In the genomic region with DNA sequence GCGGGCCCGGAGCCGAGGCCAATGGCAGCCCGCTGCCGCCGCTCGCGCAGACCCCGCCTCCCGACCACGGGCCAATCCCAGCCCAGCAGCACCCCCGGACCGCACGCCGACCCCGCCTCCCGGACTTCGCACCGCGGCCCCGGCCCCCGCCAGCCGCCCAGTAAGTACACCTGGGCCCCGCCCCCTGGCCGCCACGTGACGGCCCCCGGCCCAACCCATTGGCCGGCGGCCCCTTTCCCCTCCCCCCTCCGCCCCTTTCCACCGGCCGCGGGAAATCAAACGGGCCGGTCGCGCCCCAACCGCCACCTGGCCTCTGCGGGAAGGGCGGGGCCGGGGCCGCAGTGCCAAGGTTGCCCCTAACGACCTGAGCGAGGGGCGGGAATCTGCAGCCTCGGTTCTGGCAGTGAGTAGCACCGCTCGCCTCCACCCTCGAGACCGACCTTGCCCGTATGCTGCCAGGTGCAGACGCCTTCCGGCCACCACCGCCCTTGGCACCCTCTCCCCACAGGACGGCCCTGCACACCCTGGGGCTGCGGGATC, we compare ENCODE assay signal across 1 cellular context.
TF ChIP-seq lines count a peak whose summit lies in the region.

TSS of gene YBX2 (minus strand) at position 26 of the 540 bp plus-strand sequence. CDS start 139 bp downstream, outside the sequence.

TF ChIP-seq in H1, 55 proteins besides CTCF, POLR2A, EP300 and RAD21 (continued from another document):
- TF ChIP-seq, protein P1, sequence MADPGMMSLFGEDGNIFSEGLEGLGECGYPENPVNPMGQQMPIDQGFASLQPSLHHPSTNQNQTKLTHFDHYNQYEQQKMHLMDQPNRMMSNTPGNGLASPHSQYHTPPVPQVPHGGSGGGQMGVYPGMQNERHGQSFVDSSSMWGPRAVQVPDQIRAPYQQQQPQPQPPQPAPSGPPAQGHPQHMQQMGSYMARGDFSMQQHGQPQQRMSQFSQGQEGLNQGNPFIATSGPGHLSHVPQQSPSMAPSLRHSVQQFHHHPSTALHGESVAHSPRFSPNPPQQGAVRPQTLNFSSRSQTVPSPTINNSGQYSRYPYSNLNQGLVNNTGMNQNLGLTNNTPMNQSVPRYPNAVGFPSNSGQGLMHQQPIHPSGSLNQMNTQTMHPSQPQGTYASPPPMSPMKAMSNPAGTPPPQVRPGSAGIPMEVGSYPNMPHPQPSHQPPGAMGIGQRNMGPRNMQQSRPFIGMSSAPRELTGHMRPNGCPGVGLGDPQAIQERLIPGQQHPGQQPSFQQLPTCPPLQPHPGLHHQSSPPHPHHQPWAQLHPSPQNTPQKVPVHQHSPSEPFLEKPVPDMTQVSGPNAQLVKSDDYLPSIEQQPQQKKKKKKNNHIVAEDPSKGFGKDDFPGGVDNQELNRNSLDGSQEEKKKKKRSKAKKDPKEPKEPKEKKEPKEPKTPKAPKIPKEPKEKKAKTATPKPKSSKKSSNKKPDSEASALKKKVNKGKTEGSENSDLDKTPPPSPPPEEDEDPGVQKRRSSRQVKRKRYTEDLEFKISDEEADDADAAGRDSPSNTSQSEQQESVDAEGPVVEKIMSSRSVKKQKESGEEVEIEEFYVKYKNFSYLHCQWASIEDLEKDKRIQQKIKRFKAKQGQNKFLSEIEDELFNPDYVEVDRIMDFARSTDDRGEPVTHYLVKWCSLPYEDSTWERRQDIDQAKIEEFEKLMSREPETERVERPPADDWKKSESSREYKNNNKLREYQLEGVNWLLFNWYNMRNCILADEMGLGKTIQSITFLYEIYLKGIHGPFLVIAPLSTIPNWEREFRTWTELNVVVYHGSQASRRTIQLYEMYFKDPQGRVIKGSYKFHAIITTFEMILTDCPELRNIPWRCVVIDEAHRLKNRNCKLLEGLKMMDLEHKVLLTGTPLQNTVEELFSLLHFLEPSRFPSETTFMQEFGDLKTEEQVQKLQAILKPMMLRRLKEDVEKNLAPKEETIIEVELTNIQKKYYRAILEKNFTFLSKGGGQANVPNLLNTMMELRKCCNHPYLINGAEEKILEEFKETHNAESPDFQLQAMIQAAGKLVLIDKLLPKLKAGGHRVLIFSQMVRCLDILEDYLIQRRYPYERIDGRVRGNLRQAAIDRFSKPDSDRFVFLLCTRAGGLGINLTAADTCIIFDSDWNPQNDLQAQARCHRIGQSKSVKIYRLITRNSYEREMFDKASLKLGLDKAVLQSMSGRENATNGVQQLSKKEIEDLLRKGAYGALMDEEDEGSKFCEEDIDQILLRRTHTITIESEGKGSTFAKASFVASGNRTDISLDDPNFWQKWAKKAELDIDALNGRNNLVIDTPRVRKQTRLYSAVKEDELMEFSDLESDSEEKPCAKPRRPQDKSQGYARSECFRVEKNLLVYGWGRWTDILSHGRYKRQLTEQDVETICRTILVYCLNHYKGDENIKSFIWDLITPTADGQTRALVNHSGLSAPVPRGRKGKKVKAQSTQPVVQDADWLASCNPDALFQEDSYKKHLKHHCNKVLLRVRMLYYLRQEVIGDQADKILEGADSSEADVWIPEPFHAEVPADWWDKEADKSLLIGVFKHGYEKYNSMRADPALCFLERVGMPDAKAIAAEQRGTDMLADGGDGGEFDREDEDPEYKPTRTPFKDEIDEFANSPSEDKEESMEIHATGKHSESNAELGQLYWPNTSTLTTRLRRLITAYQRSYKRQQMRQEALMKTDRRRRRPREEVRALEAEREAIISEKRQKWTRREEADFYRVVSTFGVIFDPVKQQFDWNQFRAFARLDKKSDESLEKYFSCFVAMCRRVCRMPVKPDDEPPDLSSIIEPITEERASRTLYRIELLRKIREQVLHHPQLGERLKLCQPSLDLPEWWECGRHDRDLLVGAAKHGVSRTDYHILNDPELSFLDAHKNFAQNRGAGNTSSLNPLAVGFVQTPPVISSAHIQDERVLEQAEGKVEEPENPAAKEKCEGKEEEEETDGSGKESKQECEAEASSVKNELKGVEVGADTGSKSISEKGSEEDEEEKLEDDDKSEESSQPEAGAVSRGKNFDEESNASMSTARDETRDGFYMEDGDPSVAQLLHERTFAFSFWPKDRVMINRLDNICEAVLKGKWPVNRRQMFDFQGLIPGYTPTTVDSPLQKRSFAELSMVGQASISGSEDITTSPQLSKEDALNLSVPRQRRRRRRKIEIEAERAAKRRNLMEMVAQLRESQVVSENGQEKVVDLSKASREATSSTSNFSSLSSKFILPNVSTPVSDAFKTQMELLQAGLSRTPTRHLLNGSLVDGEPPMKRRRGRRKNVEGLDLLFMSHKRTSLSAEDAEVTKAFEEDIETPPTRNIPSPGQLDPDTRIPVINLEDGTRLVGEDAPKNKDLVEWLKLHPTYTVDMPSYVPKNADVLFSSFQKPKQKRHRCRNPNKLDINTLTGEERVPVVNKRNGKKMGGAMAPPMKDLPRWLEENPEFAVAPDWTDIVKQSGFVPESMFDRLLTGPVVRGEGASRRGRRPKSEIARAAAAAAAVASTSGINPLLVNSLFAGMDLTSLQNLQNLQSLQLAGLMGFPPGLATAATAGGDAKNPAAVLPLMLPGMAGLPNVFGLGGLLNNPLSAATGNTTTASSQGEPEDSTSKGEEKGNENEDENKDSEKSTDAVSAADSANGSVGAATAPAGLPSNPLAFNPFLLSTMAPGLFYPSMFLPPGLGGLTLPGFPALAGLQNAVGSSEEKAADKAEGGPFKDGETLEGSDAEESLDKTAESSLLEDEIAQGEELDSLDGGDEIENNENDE (IDR thresholded peaks at IDR 0.05; ENCODE audit: insufficient replicate concordance, low read length), result no peak
- TF ChIP-seq ASH2L (IDR thresholded peaks at IDR 0.05; ENCODE audit: low read length) (peak; percentile 34), GABPA (IDR thresholded peaks at IDR 0.05; ENCODE audit: borderline replicate concordance, insufficient read depth, low read length) (no peak), CBX5 (IDR thresholded peaks at IDR 0.05; ENCODE audit: low read depth, low read length) (no peak), ATF3 (IDR thresholded peaks at IDR 0.05; ENCODE audit: insufficient read depth, low read depth, low read length) (peak; percentile 61), CREB1 (IDR thresholded peaks at IDR 0.05) (0 out of 2 replicates have a peak, but pooled peaks have one; percentile 21), KDM1A (IDR thresholded peaks at IDR 0.05; ENCODE audit: borderline replicate concordance, low read length) (no peak), HDAC6 (IDR thresholded peaks at IDR 0.05; ENCODE audit: low read depth, low read length) (no peak), SUZ12 (IDR thresholded peaks at IDR 0.05; ENCODE audit: low read length) (no peak), EZH2 (IDR thresholded peaks at IDR 0.05; ENCODE audit: low read depth, low read length, severe bottlenecking) (no peak), POU5F1 (IDR thresholded peaks at IDR 0.05; ENCODE audit: low read depth, low read length) (no peak), GTF2F1 (IDR thresholded peaks at IDR 0.05; ENCODE audit: borderline replicate concordance, low read depth, low read length) (no peak), TBP (IDR thresholded peaks at IDR 0.05; ENCODE audit: low read depth, low read length) (no peak), TEAD4 (IDR thresholded peaks at IDR 0.05; ENCODE audit: low read depth, low read length) (no peak), SAP30 (IDR thresholded peaks at IDR 0.05; ENCODE audit: insufficient read depth, insufficient replicate concordance, low read length) (no peak), SRF (IDR thresholded peaks at IDR 0.05; ENCODE audit: low read depth, low read length) (no peak), POLR2AphosphoS5 (IDR thresholded peaks at IDR 0.05; ENCODE audit: low read depth, low read length) (no peak; the same call in 1 of the 2 replicates), RNF2 (IDR thresholded peaks at IDR 0.05; ENCODE audit: borderline replicate concordance, low read depth, low read length, missing control alignments, poor library complexity, severe bottlenecking) (no peak)
